In genomic region chr5:134411546-134412266, GRCh38 we compare ENCODE assay signal across 8 cellular contexts. TPM values are rescaled to one million over a fixed set of nuclear protein-coding genes. Genes with fewer than 3 reads are reported as not detected.
DNase-seq lines count a peak whose midpoint lies in the region; ATAC-seq and TF ChIP-seq lines count a peak whose summit lies in the region.

A gene with protein sequence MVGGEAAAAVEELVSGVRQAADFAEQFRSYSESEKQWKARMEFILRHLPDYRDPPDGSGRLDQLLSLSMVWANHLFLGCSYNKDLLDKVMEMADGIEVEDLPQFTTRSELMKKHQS (minus strand): TSS chr5:134411881. CDS start chr5:134411854, 27 bp downstream.

- TF ChIP-seq CTCF in BE2C (IDR thresholded peaks at IDR 0.05; ENCODE audit: low read depth, low read length) (peak; percentile 70), choroid plexus epithelial cell (conservative IDR thresholded peaks at IDR 0.05; ENCODE audit: low read depth, low read length) (peak; percentile 57)

- H3K4me1 ChIP-seq in BE2C: peaks cover 6% of the 10 kb centered on the region

- peak within 1 kb of the TSS; percentile 59 for H3K27ac ChIP-seq in layer of hippocampus (ENCODE audit: low read depth, low read length)

- peak; percentile 96 for DNase-seq in BE2C
- DNase-seq in NCI-H460 (ENCODE audit: extremely low read depth, low read depth): peak; percentile 87
- peak; percentile 89 for DNase-seq in activated CD4-positive, alpha-beta T cell treated with anti-CD3 and anti-CD28 coated beads for 4 hours
- peak; percentile 90 for DNase-seq in choroid plexus epithelial cell (ENCODE audit: low read depth)
- peak; percentile 83 to 86 for DNase-seq in stimulated activated CD4-positive, alpha-beta T cell treated with anti-CD3 and anti-CD28 coated beads, Interleukin-1b, Interleukin-23, amount 100 ng/mL, for 4 hours (ENCODE audit: low read depth in 2 of 2)

- H3K4me3 ChIP-seq in BE2C (ENCODE audit: low read depth, low read length) (peak within 1 kb of the TSS; percentile 92), choroid plexus epithelial cell (ENCODE audit: low read depth, low read length) (peak within 1 kb of the TSS; percentile 83)

- H3K9me3 ChIP-seq in BE2C: no peaks in the 10 kb centered on the region

- ATAC-seq in GM19043 (IDR thresholded peaks at IDR 0.05; ENCODE audit: low read depth, unreplicated experiment) (peak; percentile 97), HG03354 (IDR thresholded peaks at IDR 0.05; ENCODE audit: poor library complexity, severe bottlenecking, unreplicated experiment) (peak; percentile 98)

- H3K36me3 ChIP-seq in BE2C: peaks cover 10% of the 10 kb centered on the region

- H3K27me3 ChIP-seq in BE2C (no peaks in the 10 kb centered on the region), layer of hippocampus (ENCODE audit: control insufficient read depth, insufficient read depth, low read length) (no peaks in the 10 kb centered on the region)

RNA-seq across cellular contexts. Expression of the gene that starts here (rescaled TPM):
- polyA plus RNA-seq in BE2C (2012; ENCODE audit: insufficient read depth, insufficient read length, low read depth): 57.6 TPM
- total RNA-seq in NCI-H460 (2014; rRNA removed; shearing (Covaris generic)): 50.2 and 54.7 TPM in 2 replicates
- 31.2 and 46.1 TPM in 2 replicates for polyA plus RNA-seq in NCI-H460 (2014; cell fraction: nucleus; rRNA removed)

Comparison
In these comparisons a context has a peak if more than half of its experiments do, and no peak if none do; other contexts are left out.
1. Peak in every context shown above with its lines: DNase-seq, ATAC-seq, H3K4me3 ChIP-seq and H3K27ac ChIP-seq.